In the genomic region with DNA sequence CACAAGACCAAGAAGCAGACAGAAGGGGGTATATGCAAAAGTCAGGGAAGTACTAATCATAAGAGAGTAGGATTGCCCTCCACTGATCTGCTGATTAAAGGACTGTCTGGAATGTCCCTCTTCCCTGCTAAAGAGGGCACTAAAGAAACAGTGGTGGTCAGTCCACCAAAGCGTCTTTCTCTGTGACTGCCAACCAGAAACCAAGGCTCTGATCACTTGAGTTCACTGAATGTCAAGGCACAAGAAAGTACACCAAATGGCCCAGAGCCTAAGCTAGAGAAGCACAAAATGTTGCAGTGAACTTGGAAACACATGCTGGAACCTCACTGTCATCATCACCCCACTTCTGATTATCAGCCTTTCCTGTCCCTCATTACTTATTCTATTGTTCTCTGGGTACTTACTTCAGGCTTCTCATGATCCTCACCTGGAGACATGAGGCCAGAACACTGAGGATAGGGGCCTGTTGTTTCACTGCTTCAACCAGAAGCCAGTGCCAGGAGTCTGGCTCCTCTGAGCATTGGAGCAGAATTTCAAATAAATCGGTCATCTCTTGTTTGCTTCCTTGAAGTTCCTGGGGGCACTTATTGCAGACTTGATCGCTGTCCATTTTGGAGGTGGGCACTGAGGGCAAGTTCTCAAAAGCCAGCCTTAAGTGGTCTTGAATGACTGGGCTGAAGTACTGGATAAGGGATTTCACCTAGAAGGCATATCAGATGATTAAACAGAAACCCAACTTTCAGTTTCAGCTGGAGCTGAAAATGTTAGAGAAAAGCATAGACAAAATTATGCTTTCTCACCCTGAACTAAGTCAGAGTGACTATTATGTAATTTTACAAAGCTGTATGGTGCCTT, we compare ENCODE assay signal across 10 cellular contexts. TPM values are rescaled to one million over a fixed set of nuclear protein-coding genes. Genes with fewer than 3 reads are reported as not detected.
DNase-seq lines count a peak whose midpoint lies in the region; TF ChIP-seq lines count a peak whose summit lies in the region.
"Had no signal": no experiment of that assay in that cellular context is flagged by ENCODE, and none has a peak within 500 bp of the region (broad histone marks: within the 10 kb centered on the region; RNA-seq: fewer than 3 reads in every experiment).

No MANE protein-coding gene starts in this region.

- H3K27me3 ChIP-seq in mammary epithelial cell (ENCODE audit: insufficient read depth, low read length), result no peaks in the 10 kb centered on the region

- BruUV-seq in MCF 10A (replicated peaks; lab: Mats Ljungman, UMichigan), result no TSS peak
- no TSS peak for BruUV-seq in mammary epithelial cell (replicated peaks; lab: Mats Ljungman, UMichigan)
- TSS peak; percentile 14 for BruUV-seq in OCI-LY7 (replicated peaks; lab: Mats Ljungman, UMichigan)

- no peaks in the 10 kb centered on the region for H3K9me2 ChIP-seq in OCI-LY7 (ENCODE audit: insufficient read depth, low read length)

- H3K9me3 Mint-ChIP-seq in MCF 10A (ENCODE audit: unreplicated experiment), result no peaks in the 10 kb centered on the region

- WGBS in mammary epithelial cell (ENCODE audit: low coverage, missing lambda C conversion rate), result 97% methylated on average over 3 of the region's 3 CpGs

- intact Hi-C loops in MCF 10A (cut with micrococcal nuclease) (no loop called here), mammary epithelial cell (cut with micrococcal nuclease) (no loop called here), OCI-LY7 (cut with micrococcal nuclease; ENCODE audit: unreplicated experiment) (no loop called here)

- H4K20me1 ChIP-seq in mammary epithelial cell (ENCODE audit: insufficient read depth, low read length) (no peaks in the 10 kb centered on the region), OCI-LY7 (ENCODE audit: insufficient read depth, low read length) (no peaks in the 10 kb centered on the region)

- H3K4me1 ChIP-seq in mammary epithelial cell (ENCODE audit: insufficient read depth, low read length) (no peaks in the 10 kb centered on the region), OCI-LY7 (ENCODE audit: insufficient read depth, low read length, poor library complexity, severe bottlenecking) (no peaks in the 10 kb centered on the region)

- no peaks in the 10 kb centered on the region for H3K4me1 Mint-ChIP-seq in MCF 10A (ENCODE audit: insufficient read depth, unreplicated experiment)

- CTCF ChIA-PET in MCF 10A (lab: Yijun Ruan, JAX), result interaction anchor here (1.7 kb wide), 1 partner anchor 12 kb away, joined by 7 read pairs; no protein-coding TSS in a partner anchor
- CTCF ChIA-PET in mammary epithelial cell (lab: Charles Lee; ENCODE audit: low non-redundant PET), result no interaction called here
- CTCF ChIA-PET in OCI-LY7 (lab: Charles Lee; ENCODE audit: unreplicated experiment), result no interaction called here

- H3K9me3 ChIP-seq in mammary epithelial cell (replicated peaks; ENCODE audit: insufficient read depth, low read length) (no peaks in the 10 kb centered on the region), OCI-LY7 (ENCODE audit: low read length) (no peaks in the 10 kb centered on the region)

- H3K36me3 ChIP-seq in mammary epithelial cell (ENCODE audit: insufficient read depth, low read length) (peaks cover 19% of the 10 kb centered on the region), OCI-LY7 (ENCODE audit: insufficient read depth, low read length) (peaks cover 78% of the 10 kb centered on the region)

- H3K27ac ChIP-seq in mammary epithelial cell (ENCODE audit: insufficient read depth, low read depth, low read length), result no peak overlapping the region
- H3K27ac ChIP-seq in OCI-LY7 (ENCODE audit: low read depth, low read length, poor library complexity, severe bottlenecking), result no peak overlapping the region

- dilution Hi-C loops in mammary epithelial cell (cut with HindIII; ENCODE audit: low sequenced_read_pairs), result loop anchor here (10.0 kb wide), 1 partner anchor 51 kb away; no protein-coding TSS in a partner anchor

- POLR2A ChIA-PET in MCF 10A (lab: Yijun Ruan, JAX), result interaction anchor here (0.6 to 1.1 kb wide), 3 partner anchors 12 to 13 kb away, joined by 3 to 6 read pairs (median 4); no protein-coding TSS in a partner anchor
- POLR2A ChIA-PET in OCI-LY7 (lab: Charles Lee), result interaction anchor here (1.0 kb wide), 1 partner anchor 203 kb away, joined by 3 read pairs; no protein-coding TSS in a partner anchor

- peak overlapping the region; percentile 14 for H3K27ac Mint-ChIP-seq in MCF 10A (ENCODE audit: low read depth, unreplicated experiment)

- DNase-seq in MCF 10A (ENCODE audit: unreplicated experiment), result no peak
- no peak for DNase-seq in mammary epithelial cell
- DNase-seq in OCI-LY7 (ENCODE audit: low spot score), result no peak
- peak; percentile 6 for DNase-seq in dermis blood vessel endothelial cell
- DNase-seq in globus pallidus (ENCODE audit: low spot score), result no peak
- no peak for DNase-seq in NCI-H2196 (lab: John Stamatoyannopoulos, UW; ENCODE audit: unreplicated experiment)
- DNase-seq in middle frontal gyrus (ENCODE audit: extremely low spot score, low spot score), result no peak
- no peak for DNase-seq in stimulated activated CD4-positive, alpha-beta T cell treated with anti-CD3 and anti-CD28 coated beads, Interleukin-15, amount 100 ng/mL, for 24 hours
- DNase-seq: DMS79 treated with DMSO at 0.1 percent for 48 hours, NCI-H2081 treated with DMSO at 0.1 percent for 48 hours had no signal

- no peaks in the 10 kb centered on the region for H3K79me2 ChIP-seq in mammary epithelial cell (ENCODE audit: insufficient read depth, low read length)
- no peaks in the 10 kb centered on the region for H3K79me2 ChIP-seq in OCI-LY7 (ENCODE audit: insufficient read depth, low read depth, low read length)

- in situ Hi-C loops in mammary epithelial cell (cut with MboI; ENCODE audit: low sequenced_read_pairs in 2 of 2), result loop anchor here in 1 of 2 donors (25.0 kb wide), 1 partner anchor 141 kb away; the partner anchor contains the start of gene TRIM69

- no peak overlapping the region for H3K4me3 Mint-ChIP-seq in MCF 10A (ENCODE audit: unreplicated experiment)

- H3K4me3 ChIP-seq in mammary epithelial cell (replicated peaks in 1 of 3; ENCODE audit: insufficient read depth in 1 of 3, low read depth in 2 of 3, low read length in 3 of 3), result no peak overlapping the region
- no peak overlapping the region for H3K4me3 ChIP-seq in OCI-LY7 (ENCODE audit: low read depth, low read length, poor library complexity, severe bottlenecking)

- H2AFZ ChIP-seq in mammary epithelial cell (ENCODE audit: low read depth, low read length) (no peak overlapping the region), OCI-LY7 (ENCODE audit: low read length) (no peak overlapping the region)

- TF ChIP-seq CTCF in MCF 10A (IDR thresholded peaks at IDR 0.05; ENCODE audit: unreplicated experiment), result no peak
- TF ChIP-seq CTCF in mammary epithelial cell (conservative IDR thresholded peaks at IDR 0.05 in 1 of 2, IDR thresholded peaks at IDR 0.05 in 1 of 2; ENCODE audit: extremely low read depth in 1 of 2, insufficient read depth in 1 of 2, low read depth in 1 of 2, low read length in 2 of 2), result no peak
- TF ChIP-seq CTCF in OCI-LY7 (conservative IDR thresholded peaks at IDR 0.05; ENCODE audit: low read length), result no peak

- H3K36me3 Mint-ChIP-seq in MCF 10A (ENCODE audit: insufficient read depth, unreplicated experiment), result peaks cover 92% of the 10 kb centered on the region

- H3K4me2 ChIP-seq in mammary epithelial cell (ENCODE audit: insufficient read depth, low read depth, low read length) (no peak overlapping the region), OCI-LY7 (ENCODE audit: low read length) (no peak overlapping the region)

- H3K9ac ChIP-seq in mammary epithelial cell (ENCODE audit: insufficient read depth, low read length), result no peak overlapping the region

- H3K27me3 Mint-ChIP-seq in MCF 10A (ENCODE audit: insufficient read depth, unreplicated experiment), result no peaks in the 10 kb centered on the region

RNA-seq across cellular contexts. Expression of gene EIF3J, which starts 58.9 kb away (rescaled TPM):
- total RNA-seq in MCF 10A (2022) (165 and 213 TPM in 2 replicates), mammary epithelial cell (100 to 1,000 TPM in 1 of 2 donors, 10 to 100 TPM in 1; 30.5 to 105 TPM), OCI-LY7 (2022) (129 and 131 TPM in 2 replicates), dermis blood vessel endothelial cell (49.7 and 93.9 TPM in 2 replicates)
- polyA plus RNA-seq in mammary epithelial cell, result 49.4 TPM
- 28.5 TPM for polyA minus RNA-seq in mammary epithelial cell
- total RNA-seq in OCI-LY7 (2014; rRNA removed; shearing (Covaris generic)), result 41.3 and 49.4 TPM in 2 replicates
